In genomic region chr22:42367980-42368378, GRCh38 we compare ENCODE assay signal across 8 cellular contexts.
DNase-seq lines count a peak whose midpoint lies in the region; ATAC-seq, FAIRE-seq and TF ChIP-seq lines count a peak whose summit lies in the region.

No MANE protein-coding gene starts in this region.

- intact Hi-C loops in dendritic cell treated with granulocyte-macrophage colony-stimulating factor and Interleukin-4, amounts not matched to agents 40 ng/mL and 50 ng/mL, for 4 days (cut with micrococcal nuclease), result no loop called here
- intact Hi-C loops in naive thymus-derived CD4-positive, alpha-beta T cell (cut with micrococcal nuclease), result loop anchor here (2.0 to 5.0 kb wide), 3 partner anchors 67 to 74 kb away; no protein-coding TSS in a partner anchor

- peak overlapping the region; percentile 71; the same call in 1 of the 2 replicates for H3K27ac ChIP-seq in C4-2B
- no peak overlapping the region for H3K27ac ChIP-seq in HUES48 (ENCODE audit: low read depth, low read length)
- H3K27ac ChIP-seq in naive thymus-derived CD4-positive, alpha-beta T cell (ENCODE audit: low read depth, low read length), result no peak overlapping the region

- no peaks in the 10 kb centered on the region for H3K36me3 ChIP-seq in HUES48 (ENCODE audit: control insufficient read depth, insufficient read depth, low read length)
- no peaks in the 10 kb centered on the region for H3K36me3 ChIP-seq in naive thymus-derived CD4-positive, alpha-beta T cell (ENCODE audit: control insufficient read depth in 2 of 3, insufficient read depth in 3 of 3, low read length in 3 of 3)

- H3K9ac ChIP-seq in HUES48 (ENCODE audit: low read depth, low read length), result 0 out of 2 replicates have a peak overlapping the region, but pooled peaks have one; percentile 72

- CTCF ChIA-PET in naive thymus-derived CD4-positive, alpha-beta T cell (lab: Charles Lee), result interaction anchor here (1.5 to 1.6 kb wide), 2 partner anchors 53 to 76 kb away, joined by 3 to 4 read pairs; no protein-coding TSS in a partner anchor

- peak in 2 of 9 donors; percentile 9 for DNase-seq in naive thymus-derived CD4-positive, alpha-beta T cell
- DNase-seq in iPS-NIHi11 (ENCODE audit: low spot score) (no peak), GM19239 (ENCODE audit: insufficient read length, low spot score) (no peak), H4 (ENCODE audit: low spot score) (no peak)

- no peak for ATAC-seq in naive thymus-derived CD4-positive, alpha-beta T cell
- ATAC-seq in HG02973 (IDR thresholded peaks at IDR 0.05; ENCODE audit: unreplicated experiment), result no peak

- no peaks in the 10 kb centered on the region for H3K9me3 ChIP-seq in HUES48 (ENCODE audit: control insufficient read depth, insufficient read depth, low read length)
- H3K9me3 ChIP-seq in naive thymus-derived CD4-positive, alpha-beta T cell (ENCODE audit: control insufficient read depth in 2 of 3, low read length in 3 of 3), result no peaks in the 10 kb centered on the region

- H3K4me1 ChIP-seq in HUES48 (ENCODE audit: control insufficient read depth, insufficient read depth, low read length), result peaks cover 48% of the 10 kb centered on the region
- peaks cover 4 to 11% of the 10 kb centered on the region in 2 donors for H3K4me1 ChIP-seq in naive thymus-derived CD4-positive, alpha-beta T cell (ENCODE audit: control insufficient read depth in 2 of 2, insufficient read depth in 2 of 2, low read length in 2 of 2)

- no peaks in the 10 kb centered on the region for H3K36me3 Mint-ChIP-seq in dendritic cell treated with granulocyte-macrophage colony-stimulating factor and Interleukin-4, amounts not matched to agents 40 ng/mL and 50 ng/mL, for 4 days (ENCODE audit: low read depth)
- H3K36me3 Mint-ChIP-seq in naive thymus-derived CD4-positive, alpha-beta T cell, result no peaks in the 10 kb centered on the region

- FAIRE-seq in GM19239 (lab: Jason Lieb, UNC), result no peak

- TF ChIP-seq CTCF in C4-2B (conservative IDR thresholded peaks at IDR 0.05), result no peak

- H3K4me1 Mint-ChIP-seq in dendritic cell treated with granulocyte-macrophage colony-stimulating factor and Interleukin-4, amounts not matched to agents 40 ng/mL and 50 ng/mL, for 4 days (ENCODE audit: low read depth), result peaks cover 28% of the 10 kb centered on the region
- H3K4me1 Mint-ChIP-seq in naive thymus-derived CD4-positive, alpha-beta T cell, result peaks cover 6 to 15% (median 14%) of the 10 kb centered on the region in 7 donors

- peaks cover 83% of the 10 kb centered on the region for H3K27me3 Mint-ChIP-seq in dendritic cell treated with granulocyte-macrophage colony-stimulating factor and Interleukin-4, amounts not matched to agents 40 ng/mL and 50 ng/mL, for 4 days
- H3K27me3 Mint-ChIP-seq in naive thymus-derived CD4-positive, alpha-beta T cell, result peaks cover 19 to 57% (median 25%) of the 10 kb centered on the region in 5 donors

- no peak overlapping the region for H3K27ac Mint-ChIP-seq in dendritic cell treated with granulocyte-macrophage colony-stimulating factor and Interleukin-4, amounts not matched to agents 40 ng/mL and 50 ng/mL, for 4 days
- H3K27ac Mint-ChIP-seq in naive thymus-derived CD4-positive, alpha-beta T cell, result peak overlapping the region in 1 of 9 donors; percentile 14

- peak overlapping the region; percentile 80 for H3K4me3 ChIP-seq in HUES48 (ENCODE audit: low read depth, low read length)
- peak overlapping the region; percentile 66 for H3K4me3 ChIP-seq in naive thymus-derived CD4-positive, alpha-beta T cell (ENCODE audit: low read length)

- H3K27me3 ChIP-seq in HUES48 (ENCODE audit: control insufficient read depth, insufficient read depth, low read length), result 0 out of 2 replicates have a peak, but pooled peaks cover 6% of the 10 kb centered on the region
- peaks cover 0 to 18% of the 10 kb centered on the region in 2 donors for H3K27me3 ChIP-seq in naive thymus-derived CD4-positive, alpha-beta T cell (ENCODE audit: control insufficient read depth in 2 of 2, insufficient read depth in 2 of 2, low read length in 2 of 2)

- POLR2A ChIA-PET in naive thymus-derived CD4-positive, alpha-beta T cell (lab: Charles Lee), result no interaction called here

- peak overlapping the region; percentile 75 for H3K4me3 Mint-ChIP-seq in dendritic cell treated with granulocyte-macrophage colony-stimulating factor and Interleukin-4, amounts not matched to agents 40 ng/mL and 50 ng/mL, for 4 days
- peak overlapping the region; percentile 58 to 99 (median 90) for H3K4me3 Mint-ChIP-seq in naive thymus-derived CD4-positive, alpha-beta T cell

- H3K9me3 Mint-ChIP-seq in dendritic cell treated with granulocyte-macrophage colony-stimulating factor and Interleukin-4, amounts not matched to agents 40 ng/mL and 50 ng/mL, for 4 days, result no peaks in the 10 kb centered on the region
- H3K9me3 Mint-ChIP-seq in naive thymus-derived CD4-positive, alpha-beta T cell, result no peaks in the 10 kb centered on the region
